ENCODE assay signal across 23 cellular contexts in the genomic region with DNA sequence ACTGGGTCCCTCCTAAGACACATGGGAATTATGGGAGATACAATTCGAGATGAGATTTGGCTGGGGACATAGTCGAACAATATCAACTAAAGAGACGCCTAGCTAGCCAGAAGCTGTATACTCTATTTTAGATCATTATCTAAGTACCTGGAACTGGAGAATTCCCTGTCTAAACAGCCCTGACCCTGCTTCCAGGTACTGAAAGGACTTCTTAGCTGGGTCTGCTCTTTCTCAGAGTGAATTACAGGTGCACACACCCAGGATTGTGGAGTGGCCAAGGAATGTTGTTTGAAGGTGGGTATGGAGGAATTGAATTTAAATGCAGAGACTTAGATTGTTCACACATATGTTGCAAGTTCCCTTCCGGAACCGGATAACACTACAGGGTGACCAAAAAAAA.
"Had no signal": no experiment of that assay in that cellular context is flagged by ENCODE, and none has a peak within 500 bp of the region (broad histone marks: within the 10 kb centered on the region; RNA-seq: fewer than 3 reads in every experiment).

No MANE protein-coding gene starts in this region.

- H3K36me3 ChIP-seq: esophagus squamous epithelium, gastrocnemius medialis, heart right ventricle, lower lobe of right lung had no signal

- ATAC-seq: effector memory CD8-positive, alpha-beta T cell; esophagus mucosa; gastrocnemius medialis; heart right ventricle; left colon; left lobe of liver; left ventricle myocardium superior; mucosa of descending colon had no signal

- H3K9me3 ChIP-seq: esophagus squamous epithelium, gastrocnemius medialis, lower lobe of right lung had no signal

- H3K4me1 ChIP-seq: esophagus squamous epithelium, gastrocnemius medialis, heart right ventricle, lower lobe of right lung had no signal

- H3K4me3 ChIP-seq: coronary artery, esophagus squamous epithelium, gastrocnemius medialis, heart right ventricle, lower lobe of right lung, mucosa of descending colon had no signal

- H3K27ac ChIP-seq: coronary artery, epithelial cell of prostate, esophagus squamous epithelium, gastrocnemius medialis, heart right ventricle, lower lobe of right lung had no signal

- H3K27me3 ChIP-seq: esophagus squamous epithelium, gastrocnemius medialis, heart right ventricle had no signal

- DNase-seq: effector CD8-positive, alpha-beta T cell; effector memory CD8-positive, alpha-beta T cell; endodermal cell; erythroblast; esophagus squamous epithelium; foreskin fibroblast; foreskin melanocyte; gastrocnemius medialis; glutamatergic neuron; head of caudate nucleus; heart right ventricle; hippocampal formation; kidney; kidney glomerular epithelial cell; left colon; left ventricle myocardium superior; lower lobe of right lung; mesenchymal stem cell; mucosa of descending colon had no signal
